ENCODE assay signal across 9 cellular contexts in genomic region chr2:131040661-131041401, GRCh38. TPM values are rescaled to one million over a fixed set of nuclear protein-coding genes. Genes with fewer than 3 reads are reported as not detected.
DNase-seq lines count a peak whose midpoint lies in the region; ATAC-seq and TF ChIP-seq lines count a peak whose summit lies in the region.
"Had no signal": no experiment of that assay in that cellular context is flagged by ENCODE, and none has a peak within 500 bp of the region (broad histone marks: within the 10 kb centered on the region; RNA-seq: fewer than 3 reads in every experiment).

No MANE protein-coding gene starts in this region.

- peak; percentile 53 for ATAC-seq in CD8-positive, alpha-beta T cell
- ATAC-seq in T-cell (replicated peaks in 1 of 4), result peak; percentile 16 to 37 (median 20)
- ATAC-seq in HG03432 (IDR thresholded peaks at IDR 0.05; ENCODE audit: unreplicated experiment), result no peak
- no peak for ATAC-seq in HG02588 (IDR thresholded peaks at IDR 0.05; ENCODE audit: unreplicated experiment)

- H3K4me3 Mint-ChIP-seq in CD8-positive, alpha-beta T cell, result peak overlapping the region; percentile 93
- H3K4me3 Mint-ChIP-seq in T-cell, result peak overlapping the region; percentile 65 to 97 (median 73)
- no peak overlapping the region for H3K4me3 Mint-ChIP-seq in osteocyte (ENCODE audit: unreplicated experiment)

- no peak for TF ChIP-seq CTCF in CD8-positive, alpha-beta T cell (IDR thresholded peaks at IDR 0.05)
- TF ChIP-seq CTCF in epithelial cell of esophagus (IDR thresholded peaks at IDR 0.05; ENCODE audit: insufficient read depth, low read depth, low read length, missing control alignments) (peak; percentile 11), osteocyte (IDR thresholded peaks at IDR 0.05) (peak; percentile 20)

- peaks cover 56% of the 10 kb centered on the region for H3K4me1 Mint-ChIP-seq in CD8-positive, alpha-beta T cell (ENCODE audit: low read depth)
- H3K4me1 Mint-ChIP-seq in T-cell (peaks cover 20 to 41% (median 28%) of the 10 kb centered on the region in 3 donors), osteocyte (ENCODE audit: unreplicated experiment) (no peaks in the 10 kb centered on the region)

- POLR2A ChIA-PET in CD8-positive, alpha-beta T cell (lab: Charles Lee), result interaction anchor here (1.0 to 3.2 kb wide), 7 partner anchors 14 to 68 kb away, joined by 3 to 30 read pairs (median 7); partner anchors contain the start of genes FAM168B and PLEKHB2
- POLR2A ChIA-PET in T-cell (lab: Charles Lee), result interaction anchor here (0.5 to 1.2 kb wide), 3 partner anchors 33 to 120 kb away, joined by 3 to 10 read pairs (median 4); no protein-coding TSS in a partner anchor

- DNase-seq in CD8-positive, alpha-beta T cell, result peak in 3 of 7 experiments; percentile 27 to 50 (median 40)
- peak in 9 of 34 experiments; percentile 17 to 41 (median 22) for DNase-seq in T-cell
- DNase-seq in epithelial cell of esophagus (ENCODE audit: low read depth), result no peak
- DNase-seq in osteocyte (ENCODE audit: extremely low spot score, unreplicated experiment), result peak; percentile 81
- no peak for DNase-seq in SK-N-DZ (ENCODE audit: low spot score)
- no peak for DNase-seq in OCI-M2 (lab: John Stamatoyannopoulos, UW; ENCODE audit: unreplicated experiment)
- DNase-seq: SW 1271 had no signal

- no peaks in the 10 kb centered on the region for H3K9me3 ChIP-seq in CD8-positive, alpha-beta T cell (ENCODE audit: low read length)

- intact Hi-C loops in CD8-positive, alpha-beta T cell (cut with DNase I, micrococcal nuclease), result loop anchor here (2.0 to 5.0 kb wide), 2 partner anchors 52 to 244 kb away; partner anchors contain the start of gene FAM168B (in 1 of the 2)

- peaks cover 33% of the 10 kb centered on the region for H3K4me1 ChIP-seq in CD8-positive, alpha-beta T cell (ENCODE audit: insufficient read depth, low read length)

- H3K27ac ChIP-seq in CD8-positive, alpha-beta T cell (ENCODE audit: low read depth, low read length), result peak overlapping the region; percentile 46

- CTCF ChIA-PET in CD8-positive, alpha-beta T cell (lab: Charles Lee), result interaction anchor here (0.8 to 2.2 kb wide), 6 partner anchors 10 to 243 kb away, joined by 3 to 9 read pairs (median 5); no protein-coding TSS in a partner anchor
- CTCF ChIA-PET in T-cell (lab: Charles Lee), result interaction anchor here in 1 of 2 donors (0.5 kb wide), 1 partner anchor 40 kb away, joined by 5 read pairs; no protein-coding TSS in a partner anchor

- H3K27me3 ChIP-seq in CD8-positive, alpha-beta T cell (ENCODE audit: insufficient read depth, low read length), result no peaks in the 10 kb centered on the region

- peaks cover 6% of the 10 kb centered on the region for H3K36me3 Mint-ChIP-seq in CD8-positive, alpha-beta T cell
- no peaks in the 10 kb centered on the region for H3K36me3 Mint-ChIP-seq in T-cell
- no peaks in the 10 kb centered on the region for H3K36me3 Mint-ChIP-seq in osteocyte (ENCODE audit: unreplicated experiment)

- H3K36me3 ChIP-seq in CD8-positive, alpha-beta T cell (ENCODE audit: insufficient read depth, low read length), result no peaks in the 10 kb centered on the region

- H3K27me3 Mint-ChIP-seq in CD8-positive, alpha-beta T cell (ENCODE audit: low read depth), result no peaks in the 10 kb centered on the region
- H3K27me3 Mint-ChIP-seq in T-cell (peaks cover 0 to 14% of the 10 kb centered on the region in 2 donors), osteocyte (ENCODE audit: unreplicated experiment) (no peaks in the 10 kb centered on the region)

- peak overlapping the region; percentile 86 for H3K27ac Mint-ChIP-seq in CD8-positive, alpha-beta T cell
- peak overlapping the region; percentile 63 to 89 for H3K27ac Mint-ChIP-seq in T-cell
- H3K27ac Mint-ChIP-seq in osteocyte (ENCODE audit: unreplicated experiment), result no peak overlapping the region

- H3K4me3 ChIP-seq in CD8-positive, alpha-beta T cell (ENCODE audit: low read depth, low read length), result peak overlapping the region; percentile 68
- no peak overlapping the region for H3K4me3 ChIP-seq in epithelial cell of esophagus (ENCODE audit: low read length)

- H3K9me3 Mint-ChIP-seq in CD8-positive, alpha-beta T cell, result no peaks in the 10 kb centered on the region
- H3K9me3 Mint-ChIP-seq in T-cell (no peaks in the 10 kb centered on the region), osteocyte (ENCODE audit: unreplicated experiment) (no peaks in the 10 kb centered on the region)

RNA-seq across cellular contexts. Expression of gene FAM168B, which starts 52.4 kb away (rescaled TPM):
- 10 to 100 TPM; 87.3 to 91.7 TPM for total RNA-seq in CD8-positive, alpha-beta T cell
- total RNA-seq in T-cell (10 to 100 TPM; 61.7 to 84.0 (median 73.3) TPM), osteocyte (111 and 114 TPM in 2 replicates)
- 120 and 144 TPM in 2 replicates for polyA plus RNA-seq in SK-N-DZ (2014; cell fraction: cytosol; rRNA removed)
- 74.9 and 80.1 TPM in 2 replicates for polyA plus RNA-seq in SK-N-DZ (2014; cell fraction: nucleus; rRNA removed)

Comparison
In these comparisons a context has a peak if more than half of its experiments do, and no peak if none do; other contexts are left out.
1. ATAC-seq: peak in CD8-positive, alpha-beta T cell (single experiment) and T-cell (4 of 4); none in HG03432 (single experiment) and HG02588 (single experiment).